8 cellular contexts compared by ENCODE assay signal in genomic region chr21:46286668-46286982, GRCh38. TPM values are rescaled to one million over a fixed set of nuclear protein-coding genes. Genes with fewer than 3 reads are reported as not detected.
DNase-seq lines count a peak whose midpoint lies in the region; ATAC-seq, FAIRE-seq and TF ChIP-seq lines count a peak whose summit lies in the region.

No MANE protein-coding gene starts in this region.

- CTCF ChIA-PET in GM12878 (lab: Yijun Ruan, JAX), result interaction anchor here (3.0 to 3.3 kb wide), 2 partner anchors 55 to 143 kb away, joined by 18 to 29 read pairs; no protein-coding TSS in a partner anchor

- no peak overlapping the region for H2BK15ac ChIP-seq in mesendoderm (replicated peaks; ENCODE audit: low read depth)

- peak overlapping the region; percentile 91 for H3K18ac ChIP-seq in mesendoderm (ENCODE audit: low read length)

- H3K23ac ChIP-seq in mesendoderm (ENCODE audit: low read length), result no peak overlapping the region

- TF ChIP-seq EP300 in GM12878 (IDR thresholded peaks at IDR 0.05; ENCODE audit: borderline replicate concordance in 1 of 2, control insufficient read depth in 1 of 2, low read depth in 2 of 2, low read length in 2 of 2), result no peak

- TF ChIP-seq POLR2A in GM12878 (IDR thresholded peaks at IDR 0.05; ENCODE audit: low read depth, low read length), result no peak

- POLR2A ChIA-PET in GM12878 (lab: Charles Lee), result interaction anchor here (1.0 to 2.2 kb wide), 2 partner anchors 36 to 59 kb away, joined by 3 to 7 read pairs; no protein-coding TSS in a partner anchor

- no peak overlapping the region for H3K4ac ChIP-seq in mesendoderm (ENCODE audit: low read depth, low read length)

- peaks cover 4% of the 10 kb centered on the region; the same call in 2 of the 3 replicates for H3K9me3 ChIP-seq in GM12878 (replicated peaks; ENCODE audit: control insufficient read depth, insufficient read depth, low read length)
- H3K9me3 ChIP-seq in aorta (ENCODE audit: control insufficient read depth, low read length), result no peaks in the 10 kb centered on the region

- H3K9ac ChIP-seq in GM12878 (ENCODE audit: control insufficient read depth, insufficient read depth, low read length) (peak overlapping the region; percentile 76), mesendoderm (ENCODE audit: low read length) (peak overlapping the region; percentile 96)

- H3K56ac ChIP-seq in mesendoderm (ENCODE audit: low read length), result peak overlapping the region; percentile 98

- WGBS in GM12878 (ENCODE audit: insufficient coverage, insufficient replicate concordance, low lambda C conversion rate, missing lambda C conversion rate), result under 1% methylated on average over 12 of the region's 12 CpGs
- no CpG with 5 or more reads among the region's 12 CpGs for WGBS in mesendoderm (ENCODE audit: extremely low coverage, insufficient coverage, low lambda C conversion rate)
- WGBS in aorta, 2 donors, result 0 to 1% methylated on average over 12 of the region's 12 CpGs

- H2BK5ac ChIP-seq in mesendoderm (ENCODE audit: low read length), result no peak overlapping the region

- H3K4me3 ChIP-seq in GM12878 (peak overlapping the region; percentile 97), mesendoderm (ENCODE audit: low read length) (peak overlapping the region; percentile 37), aorta (ENCODE audit: low read length in 2 of 2) (peak overlapping the region; percentile 63 to 92)

- H3K79me2 ChIP-seq in GM12878 (ENCODE audit: control insufficient read depth, insufficient read depth, low read length) (peaks cover 53% of the 10 kb centered on the region), mesendoderm (ENCODE audit: control insufficient read depth, insufficient read depth, low read length) (peaks cover 35% of the 10 kb centered on the region)

- in situ Hi-C loops in GM12878 (cut with MboI), result no loop called here

- FAIRE-seq in GM12878 (lab: Jason Lieb, UNC), result no peak

- no peak overlapping the region for H4K8ac ChIP-seq in mesendoderm (ENCODE audit: low read depth, low read length)

- SMC1A ChIA-PET in GM12878 (lab: Charles Lee; ENCODE audit: uncharacterized antibody, unreplicated experiment), result no interaction called here

- no TSS peak for BruUV-seq in GM12878 (replicated peaks; lab: Mats Ljungman, UMichigan)

- intact Hi-C loops in GM12878 (cut with micrococcal nuclease; ENCODE audit: unreplicated experiment), result loop anchor here (1.0 to 10.0 kb wide), 3 partner anchors 37 to 142 kb away; partner anchors contain the start of genes C21orf58 and LSS
- intact Hi-C loops in aorta (cut with DNase I), result loop anchor here (2.0 to 5.0 kb wide), 3 partner anchors 36 to 59 kb away; partner anchors contain the start of genes PCNT (in 2 of the 2), C21orf58 (in 1 of the 2) and LSS (in 1 of the 2)

- H3K27me3 ChIP-seq in GM12878 (replicated peaks in 1 of 2; ENCODE audit: control insufficient read depth in 2 of 2, insufficient read depth in 2 of 2, low read length in 1 of 2) (no peaks in the 10 kb centered on the region), mesendoderm (ENCODE audit: insufficient read depth, low read length, poor library complexity) (no peaks in the 10 kb centered on the region), aorta (ENCODE audit: control insufficient read depth in 1 of 2, insufficient read depth in 2 of 2, low read length in 1 of 2) (no peaks in the 10 kb centered on the region)

- H4K5ac ChIP-seq in mesendoderm (ENCODE audit: low read length), result no peak overlapping the region

- ATAC-seq in HG03108 (IDR thresholded peaks at IDR 0.05; ENCODE audit: unreplicated experiment) (peak; percentile 2), GM12878 (peak; percentile 10), aorta (ENCODE audit: low FRiP score) (peak; percentile 2)

- H3K36me3 ChIP-seq in GM12878 (ENCODE audit: control insufficient read depth in 2 of 2, insufficient read depth in 2 of 2, low read length in 1 of 2) (peaks cover 3 to 12% of the 10 kb centered on the region in 2 experiments), mesendoderm (ENCODE audit: control insufficient read depth, insufficient read depth, low read length) (no peaks in the 10 kb centered on the region), aorta (ENCODE audit: control insufficient read depth in 1 of 2, insufficient read depth in 2 of 2, low read length in 1 of 2) (peaks cover 0 to 2% of the 10 kb centered on the region in 2 donors)

- TF ChIP-seq CTCF in C4-2B (conservative IDR thresholded peaks at IDR 0.05) (no peak), GM12878 (IDR thresholded peaks at IDR 0.05 in 2 of 3, conservative IDR thresholded peaks at IDR 0.05 in 1 of 3; ENCODE audit: control insufficient read depth in 2 of 3, extremely low read depth in 1 of 3, insufficient read depth in 1 of 3, low read depth in 3 of 3, low read length in 3 of 3) (no peak)

- H3K4me1 ChIP-seq in GM12878 (ENCODE audit: control insufficient read depth, insufficient read depth, low read length) (peaks cover 13% of the 10 kb centered on the region), mesendoderm (ENCODE audit: control insufficient read depth, low read depth, low read length) (peaks cover 6% of the 10 kb centered on the region), aorta (ENCODE audit: control insufficient read depth in 1 of 2, insufficient read depth in 2 of 2, low read length in 2 of 2) (peaks cover 0 to 7% of the 10 kb centered on the region in 2 donors)

- no peak for DNase-seq in GM12878 (ENCODE audit: low read depth, low spot score)
- DNase-seq in mesendoderm, result no peak
- DNase-seq in aorta, result no peak
- no peak for DNase-seq in NCI-H2171 (lab: John Stamatoyannopoulos, UW)
- DNase-seq in NCI-H1105 (lab: John Stamatoyannopoulos, UW), result no peak
- no peak for DNase-seq in NCI-H1436 treated with DMSO at 0.1 percent for 48 hours (lab: John Stamatoyannopoulos, UW)

- H4K20me1 ChIP-seq in GM12878 (ENCODE audit: control insufficient read depth, insufficient read depth), result no peaks in the 10 kb centered on the region

- H3K27ac ChIP-seq in C4-2B, result peak overlapping the region; percentile 99
- peak overlapping the region; percentile 80 for H3K27ac ChIP-seq in GM12878 (ENCODE audit: control insufficient read depth, insufficient read depth)
- H3K27ac ChIP-seq in mesendoderm (ENCODE audit: low read depth, low read length), result peak overlapping the region; percentile 96
- no peak overlapping the region for H3K27ac ChIP-seq in aorta (ENCODE audit: low read depth in 1 of 2, low read length in 2 of 2)

- no peak overlapping the region for H2BK120ac ChIP-seq in mesendoderm (ENCODE audit: low read depth, low read length)

- peaks cover 6% of the 10 kb centered on the region for H3K79me1 ChIP-seq in mesendoderm (ENCODE audit: low read length)

- H2AK5ac ChIP-seq in mesendoderm (ENCODE audit: low read length), result no peak overlapping the region

- peak overlapping the region; percentile 68 for H3K4me2 ChIP-seq in GM12878 (ENCODE audit: control insufficient read depth, insufficient read depth)
- H3K4me2 ChIP-seq in mesendoderm (ENCODE audit: low read length), result peak overlapping the region; percentile 87

- peak overlapping the region; percentile 85 for H2AFZ ChIP-seq in GM12878 (ENCODE audit: control insufficient read depth, low read depth, low read length)

- RAD21 ChIA-PET in GM12878 (lab: Charles Lee; ENCODE audit: unreplicated experiment), result interaction anchor here (1.0 to 1.2 kb wide), 2 partner anchors 33 to 172 kb away, joined by 3 to 8 read pairs; partner anchors contain the start of gene DIP2A

- TF ChIP-seq RAD21 in GM12878 (IDR thresholded peaks at IDR 0.05; ENCODE audit: insufficient read depth, low read depth, low read length), result no peak

RNA-seq across cellular contexts. Expression of gene YBEY, which starts 0.5 kb away (rescaled TPM):
- total RNA-seq in GM12878 (2013; cell fraction: nucleolus; rRNA removed), result 26.3 and 29.9 TPM in 2 replicates
- total RNA-seq in GM12878 (2014; rRNA removed), result 16.7 and 18.1 TPM in 2 replicates
- 16.5 and 16.9 TPM in 2 replicates for total RNA-seq in GM12878 (2014; rRNA removed; fragmentation: Illumina TruSeq; extraction: Trizol)
- 13.2 and 13.8 TPM in 2 replicates for total RNA-seq in GM12878 (2021)
- polyA plus RNA-seq in GM12878 (2011; ENCODE audit: low read depth), result 16.6 TPM
- polyA plus RNA-seq in GM12878 (2011; rRNA removed), result 31.1 and 38.1 TPM in 2 replicates
- 18.4 and 21.1 TPM in 2 replicates for polyA plus RNA-seq in GM12878 (2011; cell fraction: cytosol; rRNA removed)
- polyA plus RNA-seq in GM12878 (2011; cell fraction: nucleus; rRNA removed), result 19.4 and 23.3 TPM in 2 replicates
- 20.8 and 20.9 TPM in 2 replicates for polyA plus RNA-seq in GM12878 (2012)
- 18.9 and 22.1 TPM in 2 replicates for polyA plus RNA-seq in GM12878 (2014; fragmentation: Illumina TruSeq; extraction: Trizol)
- 10 to 100 TPM in 1 of 2 experiments, 1 to 10 TPM in 1; 6.5 to 11.3 TPM for polyA plus RNA-seq in GM12878 (2014; fragmentation: Nextera tagmentation; extraction: Ambion mirVana)
- polyA plus RNA-seq in GM12878 (2014; rRNA removed), result 27.1 and 31.4 TPM in 2 replicates
- polyA plus RNA-seq in GM12878 (2016; fragmentation: Nextera tagmentation; extraction: Ambion mirVana), result 10 to 100 TPM; 20.2 to 20.9 TPM
- polyA minus RNA-seq in GM12878 (2011; rRNA and poly(A)+ RNA removed), result 11.4 and 12.3 TPM in 2 replicates
- 5.4 and 5.9 TPM in 2 replicates for polyA minus RNA-seq in GM12878 (2011; cell fraction: cytosol; rRNA and poly(A)+ RNA removed)
- polyA minus RNA-seq in GM12878 (2011; cell fraction: nucleus; rRNA and poly(A)+ RNA removed), result 12.5 and 13.5 TPM in 2 replicates
- polyA plus RNA-seq in mesendoderm (2013, experiment 1 of 2), result 16.0 TPM
- 16.8 TPM for polyA plus RNA-seq in mesendoderm (2013, experiment 2 of 2)
- total RNA-seq in aorta, result 10 to 100 TPM in 1 of 2 donors, 1 to 10 TPM in 1; 7.7 to 11.3 TPM
- 10 to 100 TPM; 15.7 to 16.7 TPM for polyA plus RNA-seq in aorta

RNA-seq across cellular contexts. Expression of gene MCM3AP, which starts 1.2 kb away (rescaled TPM):
- total RNA-seq in GM12878 (2013; cell fraction: nucleolus; rRNA removed), result 241 and 252 TPM in 2 replicates
- 53.8 and 53.9 TPM in 2 replicates for total RNA-seq in GM12878 (2014; rRNA removed)
- total RNA-seq in GM12878 (2014; rRNA removed; fragmentation: Illumina TruSeq; extraction: Trizol), result 32.4 and 39.7 TPM in 2 replicates
- 94.3 and 95.7 TPM in 2 replicates for total RNA-seq in GM12878 (2021)
- polyA plus RNA-seq in GM12878 (2011; ENCODE audit: low read depth), result 28.0 TPM
- 42.3 and 45.3 TPM in 2 replicates for polyA plus RNA-seq in GM12878 (2011; rRNA removed)
- polyA plus RNA-seq in GM12878 (2011; cell fraction: cytosol; rRNA removed), result 53.3 and 76.7 TPM in 2 replicates
- 140 and 149 TPM in 2 replicates for polyA plus RNA-seq in GM12878 (2011; cell fraction: nucleus; rRNA removed)
- 42.7 and 46.1 TPM in 2 replicates for polyA plus RNA-seq in GM12878 (2012)
- polyA plus RNA-seq in GM12878 (2014; fragmentation: Illumina TruSeq; extraction: Trizol), result 34.3 and 39.3 TPM in 2 replicates
- 1 to 10 TPM; 6.1 to 8.8 TPM for polyA plus RNA-seq in GM12878 (2014; fragmentation: Nextera tagmentation; extraction: Ambion mirVana)
- polyA plus RNA-seq in GM12878 (2014; rRNA removed), result 48.6 and 54.6 TPM in 2 replicates
- polyA plus RNA-seq in GM12878 (2016; fragmentation: Nextera tagmentation; extraction: Ambion mirVana), result 10 to 100 TPM; 54.5 to 64.6 TPM
- polyA minus RNA-seq in GM12878 (2011; rRNA and poly(A)+ RNA removed), result 54.7 and 88.0 TPM in 2 replicates
- 58.8 and 74.2 TPM in 2 replicates for polyA minus RNA-seq in GM12878 (2011; cell fraction: cytosol; rRNA and poly(A)+ RNA removed)
- polyA minus RNA-seq in GM12878 (2011; cell fraction: nucleus; rRNA and poly(A)+ RNA removed), result 94.2 and 133 TPM in 2 replicates
- polyA plus RNA-seq in mesendoderm (2013, experiment 1 of 2), result 47.2 TPM
- polyA plus RNA-seq in mesendoderm (2013, experiment 2 of 2), result 48.1 TPM
- total RNA-seq in aorta, result 100 to 1,000 TPM in 1 of 2 donors, 10 to 100 TPM in 1; 73.0 to 111 TPM
- 10 to 100 TPM; 14.7 to 61.1 TPM for polyA plus RNA-seq in aorta

RNA-seq across cellular contexts. Expression of gene C21orf58, which starts 37.0 kb away (rescaled TPM):
- 39.5 and 45.3 TPM in 2 replicates for total RNA-seq in GM12878 (2013; cell fraction: nucleolus; rRNA removed)
- total RNA-seq in GM12878 (2014; rRNA removed) (14.4 and 16.2 TPM in 2 replicates), GM12878 (2014; rRNA removed; fragmentation: Illumina TruSeq; extraction: Trizol) (6.7 and 7.3 TPM in 2 replicates), GM12878 (2021) (17.9 and 22.3 TPM in 2 replicates), aorta (1 to 10 TPM in 1 of 2 donors, under 1 TPM in 1; 0.81 to 3.7 TPM)
- 1.8 TPM for polyA plus RNA-seq in GM12878 (2011; ENCODE audit: low read depth)
- polyA plus RNA-seq in GM12878 (2011; rRNA removed) (4.9 and 6.4 TPM in 2 replicates), GM12878 (2014; fragmentation: Illumina TruSeq; extraction: Trizol) (1.3 and 6.7 TPM in 2 replicates), GM12878 (2014; fragmentation: Nextera tagmentation; extraction: Ambion mirVana) (1 to 10 TPM; 1.1 TPM), GM12878 (2014; rRNA removed) (21.6 and 28.2 TPM in 2 replicates), GM12878 (2016; fragmentation: Nextera tagmentation; extraction: Ambion mirVana) (10 to 100 TPM; 18.8 to 20.2 TPM), aorta (1 to 10 TPM in 1 of 2 donors, under 1 TPM in 1; 0.38 to 2.5 TPM)
- 9.2 and 14.2 TPM in 2 replicates for polyA plus RNA-seq in GM12878 (2011; cell fraction: cytosol; rRNA removed)
- polyA plus RNA-seq in GM12878 (2011; cell fraction: nucleus; rRNA removed), result 50.5 and 63.4 TPM in 2 replicates
- polyA plus RNA-seq in GM12878 (2012), result 7.9 and 9.3 TPM in 2 replicates
- polyA minus RNA-seq in GM12878 (2011; rRNA and poly(A)+ RNA removed), result 9.7 and 17.1 TPM in 2 replicates
- 4.8 and 5.9 TPM in 2 replicates for polyA minus RNA-seq in GM12878 (2011; cell fraction: cytosol; rRNA and poly(A)+ RNA removed)
- polyA minus RNA-seq in GM12878 (2011; cell fraction: nucleus; rRNA and poly(A)+ RNA removed), result 22.1 and 38.8 TPM in 2 replicates
- 7.3 TPM for polyA plus RNA-seq in mesendoderm (2013, experiment 1 of 2)
- polyA plus RNA-seq in mesendoderm (2013, experiment 2 of 2), result 7.5 TPM

RNA-seq across cellular contexts. Expression of gene PCNT, which starts 37.3 kb away (rescaled TPM):
- total RNA-seq in GM12878 (2013; cell fraction: nucleolus; rRNA removed), result 102 and 117 TPM in 2 replicates
- total RNA-seq in GM12878 (2014; rRNA removed) (21.9 and 22.1 TPM in 2 replicates), GM12878 (2014; rRNA removed; fragmentation: Illumina TruSeq; extraction: Trizol) (15.3 and 17.1 TPM in 2 replicates), GM12878 (2021) (33.0 and 35.4 TPM in 2 replicates), aorta (10 to 100 TPM; 30.7 to 33.0 TPM)
- polyA plus RNA-seq in GM12878 (2011; ENCODE audit: low read depth), result 19.1 TPM
- polyA plus RNA-seq in GM12878 (2011; rRNA removed) (11.3 and 11.5 TPM in 2 replicates), GM12878 (2014; fragmentation: Illumina TruSeq; extraction: Trizol) (7.4 and 18.9 TPM in 2 replicates), GM12878 (2014; fragmentation: Nextera tagmentation; extraction: Ambion mirVana) (1 to 10 TPM; 2.9 to 6.0 TPM), GM12878 (2014; rRNA removed) (25.4 and 35.1 TPM in 2 replicates), GM12878 (2016; fragmentation: Nextera tagmentation; extraction: Ambion mirVana) (10 to 100 TPM; 39.2 to 39.6 TPM), aorta (10 to 100 TPM in 1 of 2 donors, 1 to 10 TPM in 1; 6.4 to 21.6 TPM)
- polyA plus RNA-seq in GM12878 (2011; cell fraction: cytosol; rRNA removed), result 10.0 and 12.0 TPM in 2 replicates
- polyA plus RNA-seq in GM12878 (2011; cell fraction: nucleus; rRNA removed), result 65.9 and 71.0 TPM in 2 replicates
- polyA plus RNA-seq in GM12878 (2012), result 16.9 and 23.8 TPM in 2 replicates
- 40.6 and 78.3 TPM in 2 replicates for polyA minus RNA-seq in GM12878 (2011; rRNA and poly(A)+ RNA removed)
- 10.3 and 13.7 TPM in 2 replicates for polyA minus RNA-seq in GM12878 (2011; cell fraction: cytosol; rRNA and poly(A)+ RNA removed)
- 19.9 and 39.3 TPM in 2 replicates for polyA minus RNA-seq in GM12878 (2011; cell fraction: nucleus; rRNA and poly(A)+ RNA removed)
- polyA plus RNA-seq in mesendoderm (2013, experiment 1 of 2), result 13.6 TPM
- polyA plus RNA-seq in mesendoderm (2013, experiment 2 of 2), result 12.3 TPM

RNA-seq across cellular contexts. Expression of gene LSS, which starts 58.1 kb away (rescaled TPM):
- 310 and 374 TPM in 2 replicates for total RNA-seq in GM12878 (2013; cell fraction: nucleolus; rRNA removed)
- 61.4 and 65.2 TPM in 2 replicates for total RNA-seq in GM12878 (2014; rRNA removed)
- total RNA-seq in GM12878 (2014; rRNA removed; fragmentation: Illumina TruSeq; extraction: Trizol), result 19.6 and 20.3 TPM in 2 replicates
- total RNA-seq in GM12878 (2021), result 82.4 and 86.4 TPM in 2 replicates
- 24.8 TPM for polyA plus RNA-seq in GM12878 (2011; ENCODE audit: low read depth)
- polyA plus RNA-seq in GM12878 (2011; rRNA removed), result 26.1 and 51.3 TPM in 2 replicates
- 53.2 and 64.3 TPM in 2 replicates for polyA plus RNA-seq in GM12878 (2011; cell fraction: cytosol; rRNA removed)
- polyA plus RNA-seq in GM12878 (2011; cell fraction: nucleus; rRNA removed), result 250 and 378 TPM in 2 replicates
- 46.0 and 62.0 TPM in 2 replicates for polyA plus RNA-seq in GM12878 (2012)
- polyA plus RNA-seq in GM12878 (2014; fragmentation: Illumina TruSeq; extraction: Trizol), result 18.3 and 24.0 TPM in 2 replicates
- polyA plus RNA-seq in GM12878 (2014; fragmentation: Nextera tagmentation; extraction: Ambion mirVana), result 1 to 10 TPM; 2.9 to 3.7 TPM
- polyA plus RNA-seq in GM12878 (2014; rRNA removed), result 60.9 and 68.4 TPM in 2 replicates
- polyA plus RNA-seq in GM12878 (2016; fragmentation: Nextera tagmentation; extraction: Ambion mirVana), result 10 to 100 TPM; 25.5 to 29.4 TPM
- 80.4 and 121 TPM in 2 replicates for polyA minus RNA-seq in GM12878 (2011; rRNA and poly(A)+ RNA removed)
- 12.8 and 21.1 TPM in 2 replicates for polyA minus RNA-seq in GM12878 (2011; cell fraction: cytosol; rRNA and poly(A)+ RNA removed)
- 44.5 and 53.5 TPM in 2 replicates for polyA minus RNA-seq in GM12878 (2011; cell fraction: nucleus; rRNA and poly(A)+ RNA removed)
- polyA plus RNA-seq in mesendoderm (2013, experiment 1 of 2), result 61.8 TPM
- polyA plus RNA-seq in mesendoderm (2013, experiment 2 of 2), result 61.9 TPM
- 10 to 100 TPM; 60.2 to 85.2 TPM for total RNA-seq in aorta
- polyA plus RNA-seq in aorta, result 10 to 100 TPM in 1 of 2 donors, 1 to 10 TPM in 1; 9.3 to 52.0 TPM

Comparison
In these comparisons a context has a peak if more than half of its experiments do, and no peak if none do; other contexts are left out.
1. H3K27ac ChIP-seq: peak in C4-2B (single experiment), GM12878 (single experiment) and mesendoderm (single experiment); none in aorta (0 of 2).
2. H3K4me3 ChIP-seq: peak in every context shown above with its lines; median percentile 97 in GM12878; 78 in aorta; 37 in mesendoderm.
3. Peak in every context shown above with its lines, with median percentiles within 50 percentile points of each other: ATAC-seq.